ENCODE assay signal across 2 cellular contexts in the genomic region with DNA sequence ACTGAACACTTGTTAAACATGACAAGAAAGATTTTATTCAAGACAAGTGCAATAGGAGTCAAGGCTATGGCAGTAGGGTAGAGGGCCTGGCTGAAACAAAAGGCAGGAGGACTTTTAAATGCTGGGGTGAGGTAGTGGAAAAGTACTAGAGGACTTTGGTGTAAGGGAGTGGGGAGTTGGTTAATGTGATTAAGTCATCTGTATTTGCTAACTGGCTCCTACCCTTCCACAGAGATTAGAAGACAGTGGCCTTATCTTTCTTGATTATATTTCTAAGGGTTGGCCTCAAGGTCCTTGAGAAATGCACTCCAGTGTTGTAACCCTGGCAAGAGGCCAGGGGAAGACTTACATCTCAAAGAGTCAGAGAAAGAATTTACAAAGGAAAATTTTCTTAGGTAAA.
TF ChIP-seq lines count a peak whose summit lies in the region.

No MANE protein-coding gene starts in this region.

TF ChIP-seq in HEK293T, 16 proteins besides CTCF, POLR2A, EP300 and RAD21 (continued from another document):
- TF ChIP-seq ZNF384 (IDR thresholded peaks at IDR 0.05), result no peak

TF ChIP-seq in SK-N-SH, 30 proteins besides CTCF, POLR2A, EP300 and RAD21 (continued from another document):
- TF ChIP-seq, protein P1, sequence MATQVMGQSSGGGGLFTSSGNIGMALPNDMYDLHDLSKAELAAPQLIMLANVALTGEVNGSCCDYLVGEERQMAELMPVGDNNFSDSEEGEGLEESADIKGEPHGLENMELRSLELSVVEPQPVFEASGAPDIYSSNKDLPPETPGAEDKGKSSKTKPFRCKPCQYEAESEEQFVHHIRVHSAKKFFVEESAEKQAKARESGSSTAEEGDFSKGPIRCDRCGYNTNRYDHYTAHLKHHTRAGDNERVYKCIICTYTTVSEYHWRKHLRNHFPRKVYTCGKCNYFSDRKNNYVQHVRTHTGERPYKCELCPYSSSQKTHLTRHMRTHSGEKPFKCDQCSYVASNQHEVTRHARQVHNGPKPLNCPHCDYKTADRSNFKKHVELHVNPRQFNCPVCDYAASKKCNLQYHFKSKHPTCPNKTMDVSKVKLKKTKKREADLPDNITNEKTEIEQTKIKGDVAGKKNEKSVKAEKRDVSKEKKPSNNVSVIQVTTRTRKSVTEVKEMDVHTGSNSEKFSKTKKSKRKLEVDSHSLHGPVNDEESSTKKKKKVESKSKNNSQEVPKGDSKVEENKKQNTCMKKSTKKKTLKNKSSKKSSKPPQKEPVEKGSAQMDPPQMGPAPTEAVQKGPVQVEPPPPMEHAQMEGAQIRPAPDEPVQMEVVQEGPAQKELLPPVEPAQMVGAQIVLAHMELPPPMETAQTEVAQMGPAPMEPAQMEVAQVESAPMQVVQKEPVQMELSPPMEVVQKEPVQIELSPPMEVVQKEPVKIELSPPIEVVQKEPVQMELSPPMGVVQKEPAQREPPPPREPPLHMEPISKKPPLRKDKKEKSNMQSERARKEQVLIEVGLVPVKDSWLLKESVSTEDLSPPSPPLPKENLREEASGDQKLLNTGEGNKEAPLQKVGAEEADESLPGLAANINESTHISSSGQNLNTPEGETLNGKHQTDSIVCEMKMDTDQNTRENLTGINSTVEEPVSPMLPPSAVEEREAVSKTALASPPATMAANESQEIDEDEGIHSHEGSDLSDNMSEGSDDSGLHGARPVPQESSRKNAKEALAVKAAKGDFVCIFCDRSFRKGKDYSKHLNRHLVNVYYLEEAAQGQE (IDR thresholded peaks at IDR 0.05; ENCODE audit: low read depth, low read length), result no peak
- TF ChIP-seq, protein P2, sequence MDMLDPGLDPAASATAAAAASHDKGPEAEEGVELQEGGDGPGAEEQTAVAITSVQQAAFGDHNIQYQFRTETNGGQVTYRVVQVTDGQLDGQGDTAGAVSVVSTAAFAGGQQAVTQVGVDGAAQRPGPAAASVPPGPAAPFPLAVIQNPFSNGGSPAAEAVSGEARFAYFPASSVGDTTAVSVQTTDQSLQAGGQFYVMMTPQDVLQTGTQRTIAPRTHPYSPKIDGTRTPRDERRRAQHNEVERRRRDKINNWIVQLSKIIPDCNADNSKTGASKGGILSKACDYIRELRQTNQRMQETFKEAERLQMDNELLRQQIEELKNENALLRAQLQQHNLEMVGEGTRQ (IDR thresholded peaks at IDR 0.05; ENCODE audit: borderline replicate concordance, low read depth, low read length), result no peak
- no peak for TF ChIP-seq NRF1 (IDR thresholded peaks at IDR 0.05; ENCODE audit: low read depth, low read length)
- TF ChIP-seq GABPA (IDR thresholded peaks at IDR 0.05; ENCODE audit: low read depth), result no peak
- no peak for TF ChIP-seq TAF1 (IDR thresholded peaks at IDR 0.05; ENCODE audit: borderline replicate concordance, low read depth, low read length)
- TF ChIP-seq RCOR1 (IDR thresholded peaks at IDR 0.05; ENCODE audit: low read length), result no peak
- TF ChIP-seq GATA2 (CRISPR knock-in tag; IDR thresholded peaks at IDR 0.05), result no peak
- TF ChIP-seq, protein P3, sequence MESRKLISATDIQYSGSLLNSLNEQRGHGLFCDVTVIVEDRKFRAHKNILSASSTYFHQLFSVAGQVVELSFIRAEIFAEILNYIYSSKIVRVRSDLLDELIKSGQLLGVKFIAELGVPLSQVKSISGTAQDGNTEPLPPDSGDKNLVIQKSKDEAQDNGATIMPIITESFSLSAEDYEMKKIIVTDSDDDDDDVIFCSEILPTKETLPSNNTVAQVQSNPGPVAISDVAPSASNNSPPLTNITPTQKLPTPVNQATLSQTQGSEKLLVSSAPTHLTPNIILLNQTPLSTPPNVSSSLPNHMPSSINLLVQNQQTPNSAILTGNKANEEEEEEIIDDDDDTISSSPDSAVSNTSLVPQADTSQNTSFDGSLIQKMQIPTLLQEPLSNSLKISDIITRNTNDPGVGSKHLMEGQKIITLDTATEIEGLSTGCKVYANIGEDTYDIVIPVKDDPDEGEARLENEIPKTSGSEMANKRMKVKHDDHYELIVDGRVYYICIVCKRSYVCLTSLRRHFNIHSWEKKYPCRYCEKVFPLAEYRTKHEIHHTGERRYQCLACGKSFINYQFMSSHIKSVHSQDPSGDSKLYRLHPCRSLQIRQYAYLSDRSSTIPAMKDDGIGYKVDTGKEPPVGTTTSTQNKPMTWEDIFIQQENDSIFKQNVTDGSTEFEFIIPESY (IDR thresholded peaks at IDR 0.05; ENCODE audit: borderline replicate concordance, low read depth), result no peak
- no peak for TF ChIP-seq FOXM1 (IDR thresholded peaks at IDR 0.05; ENCODE audit: low read depth)
- TF ChIP-seq, protein P4, sequence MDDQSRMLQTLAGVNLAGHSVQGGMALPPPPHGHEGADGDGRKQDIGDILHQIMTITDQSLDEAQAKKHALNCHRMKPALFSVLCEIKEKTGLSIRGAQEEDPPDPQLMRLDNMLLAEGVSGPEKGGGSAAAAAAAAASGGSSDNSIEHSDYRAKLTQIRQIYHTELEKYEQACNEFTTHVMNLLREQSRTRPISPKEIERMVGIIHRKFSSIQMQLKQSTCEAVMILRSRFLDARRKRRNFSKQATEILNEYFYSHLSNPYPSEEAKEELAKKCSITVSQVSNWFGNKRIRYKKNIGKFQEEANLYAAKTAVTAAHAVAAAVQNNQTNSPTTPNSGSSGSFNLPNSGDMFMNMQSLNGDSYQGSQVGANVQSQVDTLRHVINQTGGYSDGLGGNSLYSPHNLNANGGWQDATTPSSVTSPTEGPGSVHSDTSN (IDR thresholded peaks at IDR 0.05), result no peak
- TF ChIP-seq ELF1 (IDR thresholded peaks at IDR 0.05), result no peak
